ENCODE assay signal across 3 cellular contexts in genomic region chr1:9539829-9540550, GRCh38.
TF ChIP-seq lines count a peak whose summit lies in the region.

No MANE protein-coding gene starts in this region.

TF ChIP-seq in GM12891, 5 proteins besides CTCF, POLR2A, EP300 and RAD21:
- TF ChIP-seq SPI1 (IDR thresholded peaks at IDR 0.05; ENCODE audit: low read depth, low read length): 0 out of 2 replicates have a peak, but pooled peaks have one; percentile 41
- no peak for TF ChIP-seq POU2F2 (IDR thresholded peaks at IDR 0.05; ENCODE audit: low read depth, low read length)

TF ChIP-seq in GM23338, 12 proteins besides CTCF, POLR2A, EP300 and RAD21:
- TF ChIP-seq, protein P1, sequence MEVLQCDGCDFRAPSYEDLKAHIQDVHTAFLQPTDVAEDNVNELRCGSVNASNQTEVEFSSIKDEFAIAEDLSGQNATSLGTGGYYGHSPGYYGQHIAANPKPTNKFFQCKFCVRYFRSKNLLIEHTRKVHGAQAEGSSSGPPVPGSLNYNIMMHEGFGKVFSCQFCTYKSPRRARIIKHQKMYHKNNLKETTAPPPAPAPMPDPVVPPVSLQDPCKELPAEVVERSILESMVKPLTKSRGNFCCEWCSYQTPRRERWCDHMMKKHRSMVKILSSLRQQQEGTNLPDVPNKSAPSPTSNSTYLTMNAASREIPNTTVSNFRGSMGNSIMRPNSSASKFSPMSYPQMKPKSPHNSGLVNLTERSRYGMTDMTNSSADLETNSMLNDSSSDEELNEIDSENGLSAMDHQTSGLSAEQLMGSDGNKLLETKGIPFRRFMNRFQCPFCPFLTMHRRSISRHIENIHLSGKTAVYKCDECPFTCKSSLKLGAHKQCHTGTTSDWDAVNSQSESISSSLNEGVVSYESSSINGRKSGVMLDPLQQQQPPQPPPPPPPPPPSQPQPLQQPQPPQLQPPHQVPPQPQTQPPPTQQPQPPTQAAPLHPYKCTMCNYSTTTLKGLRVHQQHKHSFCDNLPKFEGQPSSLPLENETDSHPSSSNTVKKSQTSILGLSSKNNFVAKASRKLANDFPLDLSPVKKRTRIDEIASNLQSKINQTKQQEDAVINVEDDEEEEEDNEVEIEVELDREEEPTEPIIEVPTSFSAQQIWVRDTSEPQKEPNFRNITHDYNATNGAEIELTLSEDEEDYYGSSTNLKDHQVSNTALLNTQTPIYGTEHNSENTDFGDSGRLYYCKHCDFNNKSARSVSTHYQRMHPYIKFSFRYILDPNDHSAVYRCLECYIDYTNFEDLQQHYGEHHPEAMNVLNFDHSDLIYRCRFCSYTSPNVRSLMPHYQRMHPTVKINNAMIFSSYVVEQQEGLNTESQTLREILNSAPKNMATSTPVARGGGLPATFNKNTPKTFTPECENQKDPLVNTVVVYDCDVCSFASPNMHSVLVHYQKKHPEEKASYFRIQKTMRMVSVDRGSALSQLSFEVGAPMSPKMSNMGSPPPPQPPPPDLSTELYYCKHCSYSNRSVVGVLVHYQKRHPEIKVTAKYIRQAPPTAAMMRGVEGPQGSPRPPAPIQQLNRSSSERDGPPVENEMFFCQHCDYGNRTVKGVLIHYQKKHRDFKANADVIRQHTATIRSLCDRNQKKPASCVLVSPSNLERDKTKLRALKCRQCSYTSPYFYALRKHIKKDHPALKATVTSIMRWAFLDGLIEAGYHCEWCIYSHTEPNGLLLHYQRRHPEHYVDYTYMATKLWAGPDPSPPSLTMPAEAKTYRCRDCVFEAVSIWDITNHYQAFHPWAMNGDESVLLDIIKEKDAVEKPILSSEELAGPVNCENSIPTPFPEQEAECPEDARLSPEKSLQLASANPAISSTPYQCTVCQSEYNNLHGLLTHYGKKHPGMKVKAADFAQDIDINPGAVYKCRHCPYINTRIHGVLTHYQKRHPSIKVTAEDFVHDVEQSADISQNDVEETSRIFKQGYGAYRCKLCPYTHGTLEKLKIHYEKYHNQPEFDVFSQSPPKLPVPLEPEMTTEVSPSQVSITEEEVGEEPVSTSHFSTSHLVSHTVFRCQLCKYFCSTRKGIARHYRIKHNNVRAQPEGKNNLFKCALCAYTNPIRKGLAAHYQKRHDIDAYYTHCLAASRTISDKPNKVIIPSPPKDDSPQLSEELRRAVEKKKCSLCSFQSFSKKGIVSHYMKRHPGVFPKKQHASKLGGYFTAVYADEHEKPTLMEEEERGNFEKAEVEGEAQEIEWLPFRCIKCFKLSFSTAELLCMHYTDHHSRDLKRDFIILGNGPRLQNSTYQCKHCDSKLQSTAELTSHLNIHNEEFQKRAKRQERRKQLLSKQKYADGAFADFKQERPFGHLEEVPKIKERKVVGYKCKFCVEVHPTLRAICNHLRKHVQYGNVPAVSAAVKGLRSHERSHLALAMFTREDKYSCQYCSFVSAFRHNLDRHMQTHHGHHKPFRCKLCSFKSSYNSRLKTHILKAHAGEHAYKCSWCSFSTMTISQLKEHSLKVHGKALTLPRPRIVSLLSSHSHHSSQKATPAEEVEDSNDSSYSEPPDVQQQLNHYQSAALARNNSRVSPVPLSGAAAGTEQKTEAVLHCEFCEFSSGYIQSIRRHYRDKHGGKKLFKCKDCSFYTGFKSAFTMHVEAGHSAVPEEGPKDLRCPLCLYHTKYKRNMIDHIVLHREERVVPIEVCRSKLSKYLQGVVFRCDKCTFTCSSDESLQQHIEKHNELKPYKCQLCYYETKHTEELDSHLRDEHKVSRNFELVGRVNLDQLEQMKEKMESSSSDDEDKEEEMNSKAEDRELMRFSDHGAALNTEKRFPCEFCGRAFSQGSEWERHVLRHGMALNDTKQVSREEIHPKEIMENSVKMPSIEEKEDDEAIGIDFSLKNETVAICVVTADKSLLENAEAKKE (CRISPR knock-in tag; IDR thresholded peaks at IDR 0.05): no peak
- TF ChIP-seq, protein P2, sequence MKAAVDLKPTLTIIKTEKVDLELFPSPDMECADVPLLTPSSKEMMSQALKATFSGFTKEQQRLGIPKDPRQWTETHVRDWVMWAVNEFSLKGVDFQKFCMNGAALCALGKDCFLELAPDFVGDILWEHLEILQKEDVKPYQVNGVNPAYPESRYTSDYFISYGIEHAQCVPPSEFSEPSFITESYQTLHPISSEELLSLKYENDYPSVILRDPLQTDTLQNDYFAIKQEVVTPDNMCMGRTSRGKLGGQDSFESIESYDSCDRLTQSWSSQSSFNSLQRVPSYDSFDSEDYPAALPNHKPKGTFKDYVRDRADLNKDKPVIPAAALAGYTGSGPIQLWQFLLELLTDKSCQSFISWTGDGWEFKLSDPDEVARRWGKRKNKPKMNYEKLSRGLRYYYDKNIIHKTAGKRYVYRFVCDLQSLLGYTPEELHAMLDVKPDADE (IDR thresholded peaks at IDR 0.05): no peak
- TF ChIP-seq EZH2phosphoT487 (IDR thresholded peaks at IDR 0.05; ENCODE audit: unreplicated experiment): no peak

TF ChIP-seq in HepG2, 621 proteins besides CTCF, POLR2A, EP300 and RAD21 (continues in another document):
- TF ChIP-seq ZNF160 (CRISPR knock-in tag; IDR thresholded peaks at IDR 0.05) (peak; percentile 42; the same call in 1 of the 2 replicates), AGO2 (optimal IDR thresholded peaks at IDR 0.05; ENCODE audit: low read depth, low read length) (peak; percentile 89), POLR2G (IDR thresholded peaks at IDR 0.05; ENCODE audit: low read depth, low read length) (peak; percentile 4; the same call in 1 of the 2 replicates), PHF8 (CRISPR knock-in tag; IDR thresholded peaks at IDR 0.05) (peak; percentile 54; the same call in 1 of the 2 replicates), MAZ (IDR thresholded peaks at IDR 0.05; ENCODE audit: borderline replicate concordance, low read depth, low read length) (no peak), MAZ (CRISPR knock-in tag; IDR thresholded peaks at IDR 0.05; ENCODE audit: low read depth) (no peak), ZNF263 (CRISPR knock-in tag; IDR thresholded peaks at IDR 0.05) (peak; percentile 30; the same call in 1 of the 2 replicates), RBFOX2 (IDR thresholded peaks at IDR 0.05; ENCODE audit: low read depth, low read length) (peak; percentile 82), ZNF430 (CRISPR knock-in tag; IDR thresholded peaks at IDR 0.05) (0 out of 2 replicates have a peak, but pooled peaks have one; percentile 48), ZEB1 (IDR thresholded peaks at IDR 0.05; ENCODE audit: insufficient replicate concordance, low read depth) (peak; percentile 15), TARDBP (CRISPR knock-in tag; IDR thresholded peaks at IDR 0.05) (peak; percentile 63; the same call in 1 of the 2 replicates), ZNF709 (CRISPR knock-in tag; IDR thresholded peaks at IDR 0.05) (peak; percentile 56; the same call in 1 of the 2 replicates), ZNF891 (CRISPR knock-in tag; IDR thresholded peaks at IDR 0.05) (peak; percentile 60), ZNF75D (CRISPR knock-in tag; IDR thresholded peaks at IDR 0.05; ENCODE audit: borderline replicate concordance) (no peak), NFAT5 (CRISPR knock-in tag; IDR thresholded peaks at IDR 0.05) (no peak), ZNF879 (CRISPR knock-in tag; IDR thresholded peaks at IDR 0.05) (0 out of 2 replicates have a peak, but pooled peaks have one; percentile 65), HNRNPL (IDR thresholded peaks at IDR 0.05; ENCODE audit: low read depth, low read length) (0 out of 2 replicates have a peak, but pooled peaks have one; percentile 47), ZBTB4 (CRISPR knock-in tag; IDR thresholded peaks at IDR 0.05; ENCODE audit: borderline replicate concordance) (0 out of 2 replicates have a peak, but pooled peaks have one; percentile 60), ZBTB2 (CRISPR knock-in tag; IDR thresholded peaks at IDR 0.05; ENCODE audit: low read depth) (0 out of 2 replicates have a peak, but pooled peaks have one; percentile 25), HDAC1 (CRISPR knock-in tag; IDR thresholded peaks at IDR 0.05) (peak; percentile 51; the same call in 1 of the 2 replicates), BORCS8-MEF2B (CRISPR knock-in tag; IDR thresholded peaks at IDR 0.05) (peak; percentile 36; the same call in 1 of the 2 replicates)
- TF ChIP-seq, protein P3, sequence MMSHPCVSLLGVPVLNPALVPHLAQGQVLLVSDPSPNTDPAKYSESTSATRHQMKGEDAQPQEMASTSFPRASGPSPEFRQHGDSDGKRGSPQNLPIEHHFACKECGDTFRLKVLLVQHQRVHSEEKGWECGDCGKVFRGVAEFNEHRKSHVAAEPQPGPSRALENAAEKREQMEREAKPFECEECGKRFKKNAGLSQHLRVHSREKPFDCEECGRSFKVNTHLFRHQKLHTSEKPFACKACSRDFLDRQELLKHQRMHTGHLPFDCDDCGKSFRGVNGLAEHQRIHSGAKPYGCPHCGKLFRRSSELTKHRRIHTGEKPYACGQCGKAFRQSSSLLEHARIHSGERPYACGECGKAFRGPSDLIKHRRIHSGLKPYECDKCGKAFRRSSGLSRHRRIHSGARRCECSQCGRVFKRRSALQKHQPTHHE (CRISPR knock-in tag; IDR thresholded peaks at IDR 0.05; ENCODE audit: borderline replicate concordance): 0 out of 2 replicates have a peak, but pooled peaks have one; percentile 28
- TF ChIP-seq, protein P4, sequence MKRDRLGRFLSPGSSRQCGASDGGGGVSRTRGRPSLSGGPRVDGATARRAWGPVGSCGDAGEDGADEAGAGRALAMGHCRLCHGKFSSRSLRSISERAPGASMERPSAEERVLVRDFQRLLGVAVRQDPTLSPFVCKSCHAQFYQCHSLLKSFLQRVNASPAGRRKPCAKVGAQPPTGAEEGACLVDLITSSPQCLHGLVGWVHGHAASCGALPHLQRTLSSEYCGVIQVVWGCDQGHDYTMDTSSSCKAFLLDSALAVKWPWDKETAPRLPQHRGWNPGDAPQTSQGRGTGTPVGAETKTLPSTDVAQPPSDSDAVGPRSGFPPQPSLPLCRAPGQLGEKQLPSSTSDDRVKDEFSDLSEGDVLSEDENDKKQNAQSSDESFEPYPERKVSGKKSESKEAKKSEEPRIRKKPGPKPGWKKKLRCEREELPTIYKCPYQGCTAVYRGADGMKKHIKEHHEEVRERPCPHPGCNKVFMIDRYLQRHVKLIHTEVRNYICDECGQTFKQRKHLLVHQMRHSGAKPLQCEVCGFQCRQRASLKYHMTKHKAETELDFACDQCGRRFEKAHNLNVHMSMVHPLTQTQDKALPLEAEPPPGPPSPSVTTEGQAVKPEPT (CRISPR knock-in tag; IDR thresholded peaks at IDR 0.05; ENCODE audit: low read depth): 0 out of 2 replicates have a peak, but pooled peaks have one; percentile 10
